Comparison of ENCODE assay signal across 14 cellular contexts in genomic region chr3:43294975-43295374, GRCh38. TPM values are rescaled to one million over a fixed set of nuclear protein-coding genes. Genes with fewer than 3 reads are reported as not detected.
DNase-seq lines count a peak whose midpoint lies in the region; ATAC-seq and TF ChIP-seq lines count a peak whose summit lies in the region.
"Had no signal": no experiment of that assay in that cellular context is flagged by ENCODE, and none has a peak within 500 bp of the region (broad histone marks: within the 10 kb centered on the region; RNA-seq: fewer than 3 reads in every experiment).

No MANE protein-coding gene starts in this region.

- intact Hi-C loops in left lung (cut with DNase I) (loop anchor here in 1 of 2 donors (10.0 kb wide), 1 partner anchor 120 kb away; no protein-coding TSS in a partner anchor), testis (cut with DNase I; ENCODE audit: low total_unique reads) (no loop called here)

- H3K27me3 ChIP-seq in left lung, result no peaks in the 10 kb centered on the region
- H3K27me3 ChIP-seq in testis, result no peaks in the 10 kb centered on the region
- H3K27me3 ChIP-seq: transverse colon had no signal

- no peak for DNase-seq in activated naive CD4-positive, alpha-beta T cell treated with anti-CD3 and anti-CD28 coated beads, Interleukin-2, amount 10 ng/mL, durations not matched to agents 7 days and 5 days
- no peak for DNase-seq in activated naive CD4-positive, alpha-beta T cell (lab: John Stamatoyannopoulos, UW)
- no peak for DNase-seq in activated CD8-positive, alpha-beta T cell treated with anti-CD3 and anti-CD28 coated beads, Interleukin-2, amount 10 ng/mL, durations not matched to agents 7 days and 5 days
- DNase-seq in left lung (no peak), DMS 273 (lab: John Stamatoyannopoulos, UW; ENCODE audit: unreplicated experiment) (no peak), KG1 (lab: John Stamatoyannopoulos, UW) (no peak), testis (no peak)
- DNase-seq: KBM-7, NCI-H187, NCI-H524, PC-3, transverse colon had no signal

- CTCF ChIA-PET in activated naive CD4-positive, alpha-beta T cell treated with anti-CD3 and anti-CD28 coated beads, Interleukin-2, amount 10 ng/mL, durations not matched to agents 7 days and 5 days (lab: Charles Lee), result interaction anchor here (0.6 kb wide), 1 partner anchor 100 kb away, joined by 3 read pairs; no protein-coding TSS in a partner anchor
- CTCF ChIA-PET in activated CD8-positive, alpha-beta T cell treated with anti-CD3 and anti-CD28 coated beads, Interleukin-2, amount 10 ng/mL, durations not matched to agents 7 days and 5 days (lab: Charles Lee), result interaction anchor here (0.7 to 4.1 kb wide), 5 partner anchors 51 to 208 kb away, joined by 3 to 24 read pairs (median 3); no protein-coding TSS in a partner anchor

- no peak overlapping the region for H3K27ac ChIP-seq in left lung
- peak overlapping the region; percentile 10 for H3K27ac ChIP-seq in urinary bladder (ENCODE audit: low read depth)
- H3K27ac ChIP-seq in testis, result no peak overlapping the region
- H3K27ac ChIP-seq: transverse colon had no signal

- peak overlapping the region; percentile 87 for H3K27ac Mint-ChIP-seq in activated naive CD4-positive, alpha-beta T cell treated with anti-CD3 and anti-CD28 coated beads, Interleukin-2, amount 10 ng/mL, durations not matched to agents 7 days and 5 days
- peak overlapping the region; percentile 77 for H3K27ac Mint-ChIP-seq in activated CD8-positive, alpha-beta T cell treated with anti-CD3 and anti-CD28 coated beads, Interleukin-2, amount 10 ng/mL, durations not matched to agents 7 days and 5 days

- 46% methylated on average over 1 of the region's 1 CpG for WGBS in urinary bladder
- 83 to 85% methylated on average over 1 of the region's 1 CpG for WGBS in testis, 2 donors

- H3K4me3 ChIP-seq in left lung (no peak overlapping the region), urinary bladder (ENCODE audit: low read depth, low read length) (no peak overlapping the region), testis (no peak overlapping the region)
- H3K4me3 ChIP-seq: lung, transverse colon had no signal

- H3K9me3 ChIP-seq in left lung (no peaks in the 10 kb centered on the region), testis (no peaks in the 10 kb centered on the region)
- H3K9me3 ChIP-seq: transverse colon had no signal

- POLR2A ChIA-PET in activated CD8-positive, alpha-beta T cell treated with anti-CD3 and anti-CD28 coated beads, Interleukin-2, amount 10 ng/mL, durations not matched to agents 7 days and 5 days (lab: Charles Lee), result interaction anchor here (5.6 kb wide), 1 partner anchor 9 kb away, joined by 75 read pairs; the partner anchor contains the start of gene SNRK

- H3K9me3 Mint-ChIP-seq in activated naive CD4-positive, alpha-beta T cell treated with anti-CD3 and anti-CD28 coated beads, Interleukin-2, amount 10 ng/mL, durations not matched to agents 7 days and 5 days, result no peaks in the 10 kb centered on the region
- no peaks in the 10 kb centered on the region for H3K9me3 Mint-ChIP-seq in activated CD8-positive, alpha-beta T cell treated with anti-CD3 and anti-CD28 coated beads, Interleukin-2, amount 10 ng/mL, durations not matched to agents 7 days and 5 days (ENCODE audit: insufficient read depth)

- TF ChIP-seq POLR2A in testis (IDR thresholded peaks at IDR 0.05), result no peak

- peaks cover 60% of the 10 kb centered on the region for H3K36me3 Mint-ChIP-seq in activated naive CD4-positive, alpha-beta T cell treated with anti-CD3 and anti-CD28 coated beads, Interleukin-2, amount 10 ng/mL, durations not matched to agents 7 days and 5 days
- H3K36me3 Mint-ChIP-seq in activated CD8-positive, alpha-beta T cell treated with anti-CD3 and anti-CD28 coated beads, Interleukin-2, amount 10 ng/mL, durations not matched to agents 7 days and 5 days (ENCODE audit: low read depth), result peaks cover 52% of the 10 kb centered on the region

- H3K36me3 ChIP-seq in left lung (peaks cover 0 to 5% of the 10 kb centered on the region in 2 donors), urinary bladder (ENCODE audit: insufficient read depth) (no peaks in the 10 kb centered on the region), testis (ENCODE audit: low read depth, missing control alignments) (no peaks in the 10 kb centered on the region)
- H3K36me3 ChIP-seq: transverse colon had no signal

- H3K4me3 Mint-ChIP-seq in activated naive CD4-positive, alpha-beta T cell treated with anti-CD3 and anti-CD28 coated beads, Interleukin-2, amount 10 ng/mL, durations not matched to agents 7 days and 5 days, result peak overlapping the region; percentile 37
- peak overlapping the region; percentile 9 for H3K4me3 Mint-ChIP-seq in activated CD8-positive, alpha-beta T cell treated with anti-CD3 and anti-CD28 coated beads, Interleukin-2, amount 10 ng/mL, durations not matched to agents 7 days and 5 days

- H3K4me1 ChIP-seq in left lung (peaks cover 20 to 100% of the 10 kb centered on the region in 2 donors), urinary bladder (ENCODE audit: insufficient read depth) (peaks cover 5% of the 10 kb centered on the region), testis (no peaks in the 10 kb centered on the region)

- H3K4me1 Mint-ChIP-seq in activated naive CD4-positive, alpha-beta T cell treated with anti-CD3 and anti-CD28 coated beads, Interleukin-2, amount 10 ng/mL, durations not matched to agents 7 days and 5 days, result peaks cover 91% of the 10 kb centered on the region
- peaks cover 90% of the 10 kb centered on the region for H3K4me1 Mint-ChIP-seq in activated CD8-positive, alpha-beta T cell treated with anti-CD3 and anti-CD28 coated beads, Interleukin-2, amount 10 ng/mL, durations not matched to agents 7 days and 5 days (ENCODE audit: low read depth)

- TF ChIP-seq CTCF in left lung (IDR thresholded peaks at IDR 0.05), result no peak
- TF ChIP-seq CTCF in testis (IDR thresholded peaks at IDR 0.05), result no peak

- ATAC-seq in activated CD8-positive, alpha-beta T cell treated with anti-CD3 and anti-CD28 coated beads, Interleukin-2, amount 10 ng/mL, durations not matched to agents 7 days and 5 days, result no peak
- peak; percentile 58 for ATAC-seq in left lung
- ATAC-seq: PC-3 had no signal

- no peaks in the 10 kb centered on the region for H3K27me3 Mint-ChIP-seq in activated naive CD4-positive, alpha-beta T cell treated with anti-CD3 and anti-CD28 coated beads, Interleukin-2, amount 10 ng/mL, durations not matched to agents 7 days and 5 days
- no peaks in the 10 kb centered on the region for H3K27me3 Mint-ChIP-seq in activated CD8-positive, alpha-beta T cell treated with anti-CD3 and anti-CD28 coated beads, Interleukin-2, amount 10 ng/mL, durations not matched to agents 7 days and 5 days (ENCODE audit: low read depth)

RNA-seq across cellular contexts. Expression of gene SNRK, which starts 8.6 kb away (rescaled TPM):
- 10 to 100 TPM; 55.5 to 55.7 TPM for total RNA-seq in activated CD8-positive, alpha-beta T cell treated with anti-CD3 and anti-CD28 coated beads, Interleukin-2, amount 10 ng/mL, durations not matched to agents 7 days and 5 days
- total RNA-seq in left lung (10 to 100 TPM; 29.5 to 45.9 TPM), urinary bladder (86.0 TPM), testis (10 to 100 TPM; 37.4 to 42.4 TPM)
- polyA plus RNA-seq in urinary bladder (26.7 TPM), testis (ENCODE audit: insufficient read depth, low read depth, low replicate concordance) (27.5 TPM)
